ENCODE assay signal across 8 cellular contexts in genomic region chr12:48851883-48852733, GRCh38. TPM values are rescaled to one million over a fixed set of nuclear protein-coding genes. Genes with fewer than 3 reads are reported as not detected.
DNase-seq lines count a peak whose midpoint lies in the region; ATAC-seq, FAIRE-seq and TF ChIP-seq lines count a peak whose summit lies in the region.

TSS of gene DDX23 (minus strand) at chr12:48852163. CDS start at chr12:48845782, 6,381 bp downstream.

- H3K9me3 Mint-ChIP-seq in T-cell: no peaks in the 10 kb centered on the region

- intact Hi-C loops in heart left ventricle (cut with DNase I): loop anchor here (1.0 to 10.0 kb wide), 10 partner anchors 37 to 145 kb away; partner anchors contain the start of gene DDN (in 3 of the 10)
- intact Hi-C loops in posterior cingulate gyrus (cut with DNase I): loop anchor here (2.0 kb wide), 1 partner anchor 85 kb away; no protein-coding TSS in a partner anchor

- H3K4me1 Mint-ChIP-seq in T-cell: peaks cover 32 to 45% (median 39%) of the 10 kb centered on the region in 3 donors

- POLR2A ChIA-PET in T-cell (lab: Charles Lee): interaction anchor here (0.5 to 2.3 kb wide), 12 partner anchors 14 to 1260 kb away, joined by 3 to 10 read pairs (median 6); partner anchors contain the start of genes ARF3 (in 2 of the 2), COX14 (in 1 of the 2), FKBP11 (in 1 of the 2) and KANSL2 (in 1 of the 2)

- H3K27me3 ChIP-seq in heart left ventricle (no peaks in the 10 kb centered on the region), upper lobe of left lung (no peaks in the 10 kb centered on the region)

- H3K36me3 ChIP-seq in heart left ventricle (peaks cover 0 to 28% (median 6%) of the 10 kb centered on the region in 9 donors), upper lobe of left lung (peaks cover 0 to 7% (median 0%) of the 10 kb centered on the region in 4 donors)

- FAIRE-seq in GM12891 (lab: Jason Lieb, UNC): peak; percentile 93

- 0 to 1% (median 1%) methylated on average over 46 to 53 of the region's 53 CpGs for WGBS in adipose tissue, 3 donors
- WGBS in heart left ventricle, 4 donors: 0 to 1% (median 0%) methylated on average over 26 to 53 of the region's 53 CpGs
- 0 to 1% methylated on average over 20 to 29 of the region's 53 CpGs for WGBS in upper lobe of left lung, 2 donors

- peak; percentile 86 for ATAC-seq in HG02840 (IDR thresholded peaks at IDR 0.05; ENCODE audit: low FRiP score, unreplicated experiment)
- ATAC-seq in T-cell (replicated peaks in 1 of 4): peak; percentile 95 to 98 (median 96)
- peak; percentile 98 to 99 (median 98) for ATAC-seq in heart left ventricle
- ATAC-seq in upper lobe of left lung (ENCODE audit: low FRiP score in 2 of 2): peak; percentile 99

- TF ChIP-seq EP300 in upper lobe of left lung (IDR thresholded peaks at IDR 0.05): peak; percentile 47 to 91 (median 79)

- no peak for TF ChIP-seq CTCF in heart left ventricle (IDR thresholded peaks at IDR 0.05)
- peak in 1 of 6 experiments; percentile 24 for TF ChIP-seq CTCF in upper lobe of left lung (IDR thresholded peaks at IDR 0.05)

- CTCF ChIA-PET in T-cell (lab: Charles Lee): interaction anchor here (0.6 to 4.2 kb wide), 42 partner anchors 13 to 1259 kb away, joined by 3 to 62 read pairs (median 6); partner anchors contain the start of genes RND1 (in 2 of the 2), ARF3 (in 1 of the 2), FKBP11 (in 1 of the 2) and KANSL2 (in 1 of the 2)

- H3K9me3 ChIP-seq in heart left ventricle (no peaks in the 10 kb centered on the region), upper lobe of left lung (no peaks in the 10 kb centered on the region)

- peak within 1 kb of the TSS; percentile 91 to 96 (median 94) for H3K4me3 Mint-ChIP-seq in T-cell

- TF ChIP-seq POLR2A in GM12891 (IDR thresholded peaks at IDR 0.05; ENCODE audit: low read depth, low read length): peak; percentile 91
- TF ChIP-seq POLR2A in heart left ventricle (IDR thresholded peaks at IDR 0.05): peak in 1 of 2 donors; percentile 54
- TF ChIP-seq POLR2A in upper lobe of left lung (IDR thresholded peaks at IDR 0.05): peak in 3 of 4 donors; percentile 48 to 80 (median 79)

- peaks cover 0 to 28% (median 21%) of the 10 kb centered on the region in 12 donors for H3K4me1 ChIP-seq in heart left ventricle
- H3K4me1 ChIP-seq in upper lobe of left lung: peaks cover 17 to 36% (median 23%) of the 10 kb centered on the region in 4 donors

- peak within 1 kb of the TSS; percentile 74 to 99 (median 92) for H3K4me3 ChIP-seq in heart left ventricle
- peak within 1 kb of the TSS; percentile 72 to 96 (median 76) for H3K4me3 ChIP-seq in upper lobe of left lung

- H3K27ac Mint-ChIP-seq in T-cell: peak within 1 kb of the TSS; percentile 98

- no peaks in the 10 kb centered on the region for H3K27me3 Mint-ChIP-seq in T-cell

- DNase-seq in GM12891 (ENCODE audit: insufficient read length, low spot score) (peak; percentile 93), NCI-H1436 treated with DMSO at 0.1 percent for 48 hours (lab: John Stamatoyannopoulos, UW) (peak; percentile 90), T-cell (peak; percentile 76 to 94 (median 90)), heart left ventricle (peak; percentile 95 to 97 (median 96)), posterior cingulate gyrus (peak; percentile 86 to 99 (median 94)), upper lobe of left lung (peak; percentile 96 to 97)

- H3K36me3 Mint-ChIP-seq in T-cell: peaks cover 12% of the 10 kb centered on the region

- H3K27ac ChIP-seq in adipose tissue (ENCODE audit: low read depth, low read length): peak within 1 kb of the TSS; percentile 81
- peak within 1 kb of the TSS; percentile 68 to 96 (median 84) for H3K27ac ChIP-seq in heart left ventricle
- H3K27ac ChIP-seq in upper lobe of left lung: peak within 1 kb of the TSS; percentile 84 to 95 (median 92)

TF ChIP-seq in GM12891, 5 proteins besides CTCF, POLR2A, EP300 and RAD21:
- TF ChIP-seq TAF1 (IDR thresholded peaks at IDR 0.05; ENCODE audit: low read depth, low read length): peak; percentile 95
- no peak for TF ChIP-seq SPI1 (IDR thresholded peaks at IDR 0.05; ENCODE audit: low read depth, low read length)
- TF ChIP-seq PAX5 (IDR thresholded peaks at IDR 0.05; ENCODE audit: insufficient read depth, low read length, severe bottlenecking): peak; percentile 33
- peak; percentile 93 for TF ChIP-seq POLR2AphosphoS5 (IDR thresholded peaks at IDR 0.05; ENCODE audit: low read depth, low read length)
- TF ChIP-seq POU2F2 (IDR thresholded peaks at IDR 0.05; ENCODE audit: low read depth, low read length): peak; percentile 82

RNA-seq across cellular contexts. Expression of gene DDX23, which starts in this region (rescaled TPM):
- 58.4 TPM for polyA plus RNA-seq in GM12891 (2012; ENCODE audit: low read depth, missing spikeins)
- total RNA-seq in T-cell: 100 to 1,000 TPM in 3 of 5 donors, 10 to 100 TPM in 2; 86.8 to 158 (median 144) TPM
- 10 to 100 TPM; 33.2 to 42.7 (median 33.4) TPM for polyA plus RNA-seq in adipose tissue
- 10 to 100 TPM; 25.3 to 51.2 (median 35.8) TPM for total RNA-seq in heart left ventricle
- polyA plus RNA-seq in heart left ventricle: 10 to 100 TPM; 16.8 to 43.2 TPM
- 100 to 1,000 TPM in 1 of 6 donors, 10 to 100 TPM in 5; 64.5 to 163 (median 81.8) TPM for total RNA-seq in upper lobe of left lung

Comparison
In these comparisons a context has a peak if more than half of its experiments do, and no peak if none do; other contexts are left out.
1. Peak in every context shown above with its lines: DNase-seq, ATAC-seq, H3K4me3 ChIP-seq and H3K27ac ChIP-seq.